ENCODE assay signal across 1 cellular context in the genomic region with DNA sequence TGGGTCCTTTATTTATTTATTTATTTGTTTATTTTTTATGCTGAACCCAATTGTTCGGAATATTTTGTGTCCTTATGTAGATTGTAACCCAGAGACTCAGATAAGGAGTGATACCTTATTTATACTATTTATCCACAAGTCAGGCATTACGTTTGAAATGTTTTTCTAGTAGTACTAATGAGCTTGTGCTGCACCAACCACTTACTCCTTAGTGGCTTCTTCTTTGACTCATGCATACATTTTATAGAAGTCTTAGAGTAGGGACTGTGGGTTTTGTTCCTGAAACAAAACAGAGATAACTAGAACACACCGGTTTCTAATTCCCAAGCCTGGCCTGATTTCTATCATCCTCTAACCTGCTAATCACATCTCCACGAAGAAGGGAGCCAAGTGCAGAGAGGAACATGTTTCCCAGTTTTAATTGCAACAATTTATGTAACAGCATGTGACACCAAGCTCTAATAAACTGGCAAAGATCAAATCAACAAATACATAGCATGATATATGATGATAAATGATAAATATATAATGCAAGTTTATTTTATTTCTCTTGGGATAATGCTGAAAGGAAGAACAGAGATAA.
TF ChIP-seq lines count a peak whose summit lies in the region.

No MANE protein-coding gene starts in this region.

TF ChIP-seq in K562, 482 proteins besides CTCF, POLR2A, EP300 and RAD21:
- TF ChIP-seq NR4A1 (CRISPR knock-in tag; IDR thresholded peaks at IDR 0.05) (no peak), NR4A1 (tag; IDR thresholded peaks at IDR 0.05) (no peak), OTX1 (CRISPR knock-in tag; IDR thresholded peaks at IDR 0.05) (no peak), SUPT5H (IDR thresholded peaks at IDR 0.05) (no peak), ZNF583 (CRISPR knock-in tag; IDR thresholded peaks at IDR 0.05) (no peak), ZNF79 (CRISPR knock-in tag; IDR thresholded peaks at IDR 0.05; ENCODE audit: low read depth) (no peak), KAT2B (IDR thresholded peaks at IDR 0.05; ENCODE audit: low read depth, low read length) (no peak), ZNF165 (CRISPR knock-in tag; IDR thresholded peaks at IDR 0.05; ENCODE audit: borderline replicate concordance) (no peak), ZNF551 (CRISPR knock-in tag; IDR thresholded peaks at IDR 0.05) (no peak), SRF (CRISPR knock-in tag; IDR thresholded peaks at IDR 0.05) (no peak), EHMT2 (IDR thresholded peaks at IDR 0.05) (no peak), ZNF436 (CRISPR knock-in tag; IDR thresholded peaks at IDR 0.05) (no peak), MEF2A (IDR thresholded peaks at IDR 0.05; ENCODE audit: control insufficient read depth, low read depth, low read length) (no peak)
- TF ChIP-seq, protein P1, sequence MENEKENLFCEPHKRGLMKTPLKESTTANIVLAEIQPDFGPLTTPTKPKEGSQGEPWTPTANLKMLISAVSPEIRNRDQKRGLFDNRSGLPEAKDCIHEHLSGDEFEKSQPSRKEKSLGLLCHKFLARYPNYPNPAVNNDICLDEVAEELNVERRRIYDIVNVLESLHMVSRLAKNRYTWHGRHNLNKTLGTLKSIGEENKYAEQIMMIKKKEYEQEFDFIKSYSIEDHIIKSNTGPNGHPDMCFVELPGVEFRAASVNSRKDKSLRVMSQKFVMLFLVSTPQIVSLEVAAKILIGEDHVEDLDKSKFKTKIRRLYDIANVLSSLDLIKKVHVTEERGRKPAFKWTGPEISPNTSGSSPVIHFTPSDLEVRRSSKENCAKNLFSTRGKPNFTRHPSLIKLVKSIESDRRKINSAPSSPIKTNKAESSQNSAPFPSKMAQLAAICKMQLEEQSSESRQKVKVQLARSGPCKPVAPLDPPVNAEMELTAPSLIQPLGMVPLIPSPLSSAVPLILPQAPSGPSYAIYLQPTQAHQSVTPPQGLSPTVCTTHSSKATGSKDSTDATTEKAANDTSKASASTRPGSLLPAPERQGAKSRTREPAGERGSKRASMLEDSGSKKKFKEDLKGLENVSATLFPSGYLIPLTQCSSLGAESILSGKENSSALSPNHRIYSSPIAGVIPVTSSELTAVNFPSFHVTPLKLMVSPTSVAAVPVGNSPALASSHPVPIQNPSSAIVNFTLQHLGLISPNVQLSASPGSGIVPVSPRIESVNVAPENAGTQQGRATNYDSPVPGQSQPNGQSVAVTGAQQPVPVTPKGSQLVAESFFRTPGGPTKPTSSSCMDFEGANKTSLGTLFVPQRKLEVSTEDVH (IDR thresholded peaks at IDR 0.05; ENCODE audit: low read depth, partially characterized antibody) = no peak
- TF ChIP-seq, protein P2, sequence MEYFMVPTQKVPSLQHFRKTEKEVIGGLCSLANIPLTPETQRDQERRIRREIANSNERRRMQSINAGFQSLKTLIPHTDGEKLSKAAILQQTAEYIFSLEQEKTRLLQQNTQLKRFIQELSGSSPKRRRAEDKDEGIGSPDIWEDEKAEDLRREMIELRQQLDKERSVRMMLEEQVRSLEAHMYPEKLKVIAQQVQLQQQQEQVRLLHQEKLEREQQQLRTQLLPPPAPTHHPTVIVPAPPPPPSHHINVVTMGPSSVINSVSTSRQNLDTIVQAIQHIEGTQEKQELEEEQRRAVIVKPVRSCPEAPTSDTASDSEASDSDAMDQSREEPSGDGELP (CRISPR knock-in tag; IDR thresholded peaks at IDR 0.05; ENCODE audit: borderline replicate concordance) = no peak
- TF ChIP-seq, protein P3, sequence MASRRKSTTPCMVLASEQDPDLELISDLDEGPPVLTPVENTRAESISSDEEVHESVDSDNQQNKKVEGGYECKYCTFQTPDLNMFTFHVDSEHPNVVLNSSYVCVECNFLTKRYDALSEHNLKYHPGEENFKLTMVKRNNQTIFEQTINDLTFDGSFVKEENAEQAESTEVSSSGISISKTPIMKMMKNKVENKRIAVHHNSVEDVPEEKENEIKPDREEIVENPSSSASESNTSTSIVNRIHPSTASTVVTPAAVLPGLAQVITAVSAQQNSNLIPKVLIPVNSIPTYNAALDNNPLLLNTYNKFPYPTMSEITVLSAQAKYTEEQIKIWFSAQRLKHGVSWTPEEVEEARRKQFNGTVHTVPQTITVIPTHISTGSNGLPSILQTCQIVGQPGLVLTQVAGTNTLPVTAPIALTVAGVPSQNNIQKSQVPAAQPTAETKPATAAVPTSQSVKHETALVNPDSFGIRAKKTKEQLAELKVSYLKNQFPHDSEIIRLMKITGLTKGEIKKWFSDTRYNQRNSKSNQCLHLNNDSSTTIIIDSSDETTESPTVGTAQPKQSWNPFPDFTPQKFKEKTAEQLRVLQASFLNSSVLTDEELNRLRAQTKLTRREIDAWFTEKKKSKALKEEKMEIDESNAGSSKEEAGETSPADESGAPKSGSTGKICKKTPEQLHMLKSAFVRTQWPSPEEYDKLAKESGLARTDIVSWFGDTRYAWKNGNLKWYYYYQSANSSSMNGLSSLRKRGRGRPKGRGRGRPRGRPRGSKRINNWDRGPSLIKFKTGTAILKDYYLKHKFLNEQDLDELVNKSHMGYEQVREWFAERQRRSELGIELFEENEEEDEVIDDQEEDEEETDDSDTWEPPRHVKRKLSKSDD (conservative IDR thresholded peaks at IDR 0.05; ENCODE audit: low read length) = no peak
